In the genomic region with DNA sequence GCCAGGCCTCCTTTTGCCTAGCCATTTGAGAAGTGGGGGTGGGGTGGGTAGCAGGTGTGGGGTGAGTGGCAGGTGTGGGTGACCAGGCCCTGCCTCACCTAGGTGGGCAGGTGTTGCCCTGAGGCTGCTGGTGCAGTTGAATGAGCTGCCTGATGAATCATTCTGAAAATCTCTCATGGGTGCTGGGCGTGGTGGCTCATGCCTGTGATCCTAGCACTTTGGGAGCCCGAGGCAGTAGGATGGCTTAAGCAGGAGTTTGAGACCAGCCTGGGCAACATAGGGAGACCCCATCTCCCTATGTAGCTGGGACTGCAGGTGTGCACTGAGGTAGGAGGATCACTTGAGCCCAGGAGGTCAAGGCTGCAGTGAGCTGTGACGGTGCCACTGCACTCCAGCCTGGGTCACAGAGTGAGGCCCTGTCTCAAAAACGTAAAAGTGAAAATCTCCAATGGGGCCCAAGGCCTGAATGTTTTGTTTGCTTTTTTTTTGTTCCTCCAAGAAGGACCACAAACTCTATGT, we compare ENCODE assay signal across 8 cellular contexts. TPM values are rescaled to one million over a fixed set of nuclear protein-coding genes. Genes with fewer than 3 reads are reported as not detected.
DNase-seq lines count a peak whose midpoint lies in the region; ATAC-seq, FAIRE-seq and TF ChIP-seq lines count a peak whose summit lies in the region.

No MANE protein-coding gene starts in this region.

- H3K27ac ChIP-seq in BLaER1 treated with 17β-estradiol and CSF1 and Interleukin-3, amounts not matched to agents 10 nM and 100 nM: peak overlapping the region; percentile 23 to 99 (median 65); a peak in 20 of 22 replicates
- H3K27ac ChIP-seq in pancreas: no peak overlapping the region

- no peak for FAIRE-seq in pancreas (lab: Jason Lieb, UNC)

- peaks cover 88% of the 10 kb centered on the region for H3K4me1 Mint-ChIP-seq in activated T-cell treated with anti-CD3 and anti-CD28 coated beads, Interleukin-2, amount 50 U/mL, for 4 hours (ENCODE audit: low read depth)

- peaks cover 14% of the 10 kb centered on the region for H3K36me3 Mint-ChIP-seq in activated T-cell treated with anti-CD3 and anti-CD28 coated beads, Interleukin-2, amount 50 U/mL, for 4 hours (ENCODE audit: insufficient read depth)

- DNase-seq in activated T-cell treated with anti-CD3 and anti-CD28 coated beads, Interleukin-2, amount 50 U/mL, for 4 hours: no peak
- DNase-seq in pancreas (peak in 1 of 6 donors; percentile 26), NCI-H2227 (lab: John Stamatoyannopoulos, UW; ENCODE audit: unreplicated experiment) (no peak), T1000 (lab: John Stamatoyannopoulos, UW) (no peak), HAP-1 (ENCODE audit: low spot score in 2 of 2) (no peak)

- intact Hi-C loops in pancreas (cut with DNase I): no loop called here

- H3K9ac ChIP-seq in BLaER1 treated with 17β-estradiol and CSF1 and Interleukin-3, amounts not matched to agents 10 nM and 100 nM: peak overlapping the region in 9 of 11 experiments; percentile 25 to 76 (median 43); a peak in 13 of 22 replicates

- peak overlapping the region; percentile 93 to 100 (median 99) for H3K4me2 ChIP-seq in BLaER1 treated with 17β-estradiol and CSF1 and Interleukin-3, amounts not matched to agents 10 nM and 100 nM

- H3K9me3 ChIP-seq in BLaER1 treated with 17β-estradiol and CSF1 and Interleukin-3, amounts not matched to agents 10 nM and 100 nM (replicated peaks in 1 of 11): peaks cover 0 to 24% (median 21%) of the 10 kb centered on the region in 11 experiments; a peak in 18 of 22 replicates
- H3K9me3 ChIP-seq in pancreas: no peaks in the 10 kb centered on the region
- H3K9me3 ChIP-seq in HAP-1: no peaks in the 10 kb centered on the region

- in situ Hi-C loops in HAP-1 (cut with MboI; ENCODE audit: low sequenced_read_pairs): no loop called here

- no peak for TF ChIP-seq CTCF in pancreas (IDR thresholded peaks at IDR 0.05)

- no peaks in the 10 kb centered on the region for H3K27me3 ChIP-seq in BLaER1 treated with 17β-estradiol and CSF1 and Interleukin-3, amounts not matched to agents 10 nM and 100 nM
- H3K27me3 ChIP-seq in pancreas (no peaks in the 10 kb centered on the region), HAP-1 (ENCODE audit: low read depth) (no peaks in the 10 kb centered on the region)

- peaks cover 77 to 98% (median 90%) of the 10 kb centered on the region in 11 experiments for H3K36me3 ChIP-seq in BLaER1 treated with 17β-estradiol and CSF1 and Interleukin-3, amounts not matched to agents 10 nM and 100 nM
- H3K36me3 ChIP-seq in pancreas (no peaks in the 10 kb centered on the region), HAP-1 (replicated peaks) (no peaks in the 10 kb centered on the region; the same call in 1 of the 2 replicates)

- H3K4me3 ChIP-seq in BLaER1 treated with 17β-estradiol and CSF1 and Interleukin-3, amounts not matched to agents 10 nM and 100 nM: peak overlapping the region in 5 of 10 experiments; percentile 4 to 33 (median 14); a peak in 7 of 20 replicates
- no peak overlapping the region for H3K4me3 ChIP-seq in pancreas
- no peak overlapping the region for H3K4me3 ChIP-seq in HAP-1

- H3K4me3 Mint-ChIP-seq in activated T-cell treated with anti-CD3 and anti-CD28 coated beads, Interleukin-2, amount 50 U/mL, for 4 hours: peak overlapping the region; percentile 64

- WGBS in pancreas, 2 donors: 73 to 79% methylated on average over 4 of the region's 4 CpGs

- peaks cover 44 to 100% (median 93%) of the 10 kb centered on the region in 11 experiments for H4K20me1 ChIP-seq in BLaER1 treated with 17β-estradiol and CSF1 and Interleukin-3, amounts not matched to agents 10 nM and 100 nM

- peaks cover 84 to 100% (median 92%) of the 10 kb centered on the region in 10 experiments for H3K4me1 ChIP-seq in BLaER1 treated with 17β-estradiol and CSF1 and Interleukin-3, amounts not matched to agents 10 nM and 100 nM
- peaks cover 4 to 12% (median 11%) of the 10 kb centered on the region in 3 donors for H3K4me1 ChIP-seq in pancreas
- H3K4me1 ChIP-seq in HAP-1: peaks cover 4% of the 10 kb centered on the region; the same call in 1 of the 2 replicates

- no peaks in the 10 kb centered on the region for H3K9me3 Mint-ChIP-seq in activated T-cell treated with anti-CD3 and anti-CD28 coated beads, Interleukin-2, amount 50 U/mL, for 4 hours

- no peaks in the 10 kb centered on the region for H3K27me3 Mint-ChIP-seq in activated T-cell treated with anti-CD3 and anti-CD28 coated beads, Interleukin-2, amount 50 U/mL, for 4 hours (ENCODE audit: low read depth)

- peak; percentile 53 for ATAC-seq in GM19372 (IDR thresholded peaks at IDR 0.05; ENCODE audit: low read depth, unreplicated experiment)
- peak; percentile 66 for ATAC-seq in HG03280 (IDR thresholded peaks at IDR 0.05; ENCODE audit: unreplicated experiment)
- peak; percentile 54 to 57 for ATAC-seq in activated T-cell treated with anti-CD3 and anti-CD28 coated beads, Interleukin-2, amount 50 U/mL, for 4 hours
- ATAC-seq in pancreas: peak in 3 of 4 donors; percentile 10 to 16 (median 13)

RNA-seq across cellular contexts. Expression of gene TSPAN14, which starts 17.7 kb away (rescaled TPM):
- total RNA-seq in activated T-cell treated with anti-CD3 and anti-CD28 coated beads, Interleukin-2, amount 50 U/mL, for 4 hours: 10 to 100 TPM; 31.8 to 36.2 (median 35.0) TPM
- total RNA-seq in pancreas: 10 to 100 TPM; 20.5 to 61.9 (median 26.2) TPM
- 10 to 100 TPM; 10.6 to 18.8 TPM for polyA plus RNA-seq in pancreas

Comparison
In these comparisons a context has a peak if more than half of its experiments do, and no peak if none do; other contexts are left out.
1. H3K27ac ChIP-seq: peak in BLaER1 treated with 17β-estradiol and CSF1 and Interleukin-3, amounts not matched to agents 10 nM and 100 nM (11 of 11); none in pancreas (0 of 4).
2. ATAC-seq: peak in every context shown above with its lines; median percentile 66 in HG03280; 56 in activated T-cell treated with anti-CD3 and anti-CD28 coated beads, Interleukin-2, amount 50 U/mL, for 4 hours; 53 in GM19372; 13 in pancreas.